Comparison of ENCODE assay signal across 19 cellular contexts in the genomic region with DNA sequence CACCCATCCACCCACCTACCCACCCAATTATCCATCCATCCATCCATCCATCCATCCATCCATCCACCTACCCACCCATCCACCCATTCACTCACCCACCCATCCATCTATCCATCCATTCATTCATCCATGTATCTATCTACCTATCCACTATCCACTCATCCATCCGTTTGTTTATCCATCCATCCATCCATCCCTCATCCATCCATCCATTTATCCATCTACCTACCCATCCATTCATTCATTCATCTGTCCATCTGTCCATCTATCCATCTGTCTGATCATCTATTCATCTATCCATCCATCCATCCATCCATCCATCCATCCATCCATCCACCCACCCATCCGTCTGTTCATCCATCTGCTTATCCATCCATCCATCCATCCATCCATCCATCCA.
DNase-seq lines count a peak whose midpoint lies in the region; ATAC-seq and TF ChIP-seq lines count a peak whose summit lies in the region.
"Had no signal": no experiment of that assay in that cellular context is flagged by ENCODE, and none has a peak within 500 bp of the region (broad histone marks: within the 10 kb centered on the region; RNA-seq: fewer than 3 reads in every experiment).

No MANE protein-coding gene starts in this region.

- peaks cover 0 to 48% (median 0%) of the 10 kb centered on the region in 9 donors for H3K36me3 ChIP-seq in heart right ventricle
- H3K36me3 ChIP-seq: BLaER1, HAP-1 had no signal

- H3K36me3 Mint-ChIP-seq in activated T-helper 17 cell treated with anti-CD3 and anti-CD28 coated beads, Interleukin-2, amount 50 U/mL, for 72 hours (ENCODE audit: low read depth) = no peaks in the 10 kb centered on the region
- H3K36me3 Mint-ChIP-seq: CD4-positive, CD25-positive, alpha-beta regulatory T cell had no signal

- peak; percentile 4 for DNase-seq in Right ventricle myocardium inferior (ENCODE audit: missing footprints)
- no peak for DNase-seq in heart right ventricle
- DNase-seq in posterior vena cava (ENCODE audit: low spot score) = peak; percentile 4
- DNase-seq in NCI-H82 treated with DMSO at 0.1 percent for 48 hours (lab: John Stamatoyannopoulos, UW; ENCODE audit: unreplicated experiment) = no peak
- DNase-seq in GM10248 (ENCODE audit: extremely low spot score) = no peak
- DNase-seq: Caco-2; CD4-positive, CD25-positive, alpha-beta regulatory T cell; CD8-positive, alpha-beta T cell; DMS153; DMS79; EL; GDM1 had no signal

- H3K27ac ChIP-seq in heart right ventricle = no peak overlapping the region
- H3K27ac ChIP-seq: 22Rv1, BLaER1, C4-2B had no signal

- 92 to 96% methylated on average over 2 of the region's 2 CpGs for WGBS in heart right ventricle, 2 donors

- peaks cover 16% of the 10 kb centered on the region for H3K27me3 Mint-ChIP-seq in activated T-helper 17 cell treated with anti-CD3 and anti-CD28 coated beads, Interleukin-2, amount 50 U/mL, for 72 hours
- H3K27me3 Mint-ChIP-seq: CD4-positive, CD25-positive, alpha-beta regulatory T cell had no signal

- POLR2A ChIA-PET in GM10248 (lab: Yijun Ruan, JAX) = no interaction called here

- no peak overlapping the region for H3K4me3 Mint-ChIP-seq in activated T-helper 17 cell treated with anti-CD3 and anti-CD28 coated beads, Interleukin-2, amount 50 U/mL, for 72 hours
- H3K4me3 Mint-ChIP-seq: B cell; CD4-positive, CD25-positive, alpha-beta regulatory T cell; CD8-positive, alpha-beta T cell; GM23338 had no signal

- CTCF ChIA-PET in GM10248 (lab: Yijun Ruan, JAX) = no interaction called here

- TF ChIP-seq CTCF in heart right ventricle (IDR thresholded peaks at IDR 0.05) (no peak), GM10248 (IDR thresholded peaks at IDR 0.05; ENCODE audit: control extremely low read depth, extremely low read depth, low read depth, missing control alignments) (no peak)

- H3K9me3 ChIP-seq in heart right ventricle = peaks cover 0 to 7% (median 0%) of the 10 kb centered on the region in 11 donors
- H3K9me3 ChIP-seq: BLaER1, Caco-2, HAP-1 had no signal

- H3K27ac Mint-ChIP-seq in activated T-helper 17 cell treated with anti-CD3 and anti-CD28 coated beads, Interleukin-2, amount 50 U/mL, for 72 hours = peak overlapping the region; percentile 13
- H3K27ac Mint-ChIP-seq: B cell; CD4-positive, CD25-positive, alpha-beta regulatory T cell; CD8-positive, alpha-beta T cell; GM23338 had no signal

- no peaks in the 10 kb centered on the region for H3K4me1 ChIP-seq in heart right ventricle
- H3K4me1 ChIP-seq: BLaER1, Caco-2, HAP-1 had no signal

- H3K4me3 ChIP-seq in heart right ventricle = no peak overlapping the region
- H3K4me3 ChIP-seq: BLaER1, GM23338, HAP-1 had no signal

- H3K9me3 Mint-ChIP-seq in activated T-helper 17 cell treated with anti-CD3 and anti-CD28 coated beads, Interleukin-2, amount 50 U/mL, for 72 hours = peaks cover 6% of the 10 kb centered on the region
- H3K9me3 Mint-ChIP-seq: CD8-positive, alpha-beta T cell; GM23338 had no signal

- intact Hi-C loops in Right ventricle myocardium inferior (cut with DNase I) = no loop called here
- intact Hi-C loops in heart right ventricle (cut with DNase I) = no loop called here
- intact Hi-C loops in posterior vena cava (cut with DNase I) = no loop called here

- peaks cover 4% of the 10 kb centered on the region for H3K4me1 Mint-ChIP-seq in activated T-helper 17 cell treated with anti-CD3 and anti-CD28 coated beads, Interleukin-2, amount 50 U/mL, for 72 hours
- H3K4me1 Mint-ChIP-seq: B cell; CD4-positive, CD25-positive, alpha-beta regulatory T cell had no signal

- no peak for ATAC-seq in Right ventricle myocardium inferior
- no peak for ATAC-seq in heart right ventricle
- ATAC-seq in activated T-helper 17 cell treated with anti-CD3 and anti-CD28 coated beads, Interleukin-2, amount 50 U/mL, for 72 hours (replicated peaks) = no peak
- ATAC-seq: CD8-positive, alpha-beta T cell; GM23338 had no signal

- H3K27me3 ChIP-seq in heart right ventricle = peaks cover 0 to 2% (median 0%) of the 10 kb centered on the region in 7 donors
- H3K27me3 ChIP-seq: BLaER1 had no signal

Comparison
In these comparisons a context has a peak if more than half of its experiments do, and no peak if none do; other contexts are left out.
1. DNase-seq: peak in Right ventricle myocardium inferior (single experiment) and posterior vena cava (single experiment); none in heart right ventricle (0 of 2), NCI-H82 treated with DMSO at 0.1 percent for 48 hours (single experiment) and GM10248 (single experiment).